Comparison of ENCODE assay signal across 1 cellular context in genomic region chr12:76255692-76256091, GRCh38.
A peak's percentile ranks its signal among the peaks of the same experiment; 100 is the strongest.
TF ChIP-seq lines count a peak whose summit lies in the region.

No MANE protein-coding gene starts in this region.

TF ChIP-seq in IMR-90, 13 proteins besides CTCF, POLR2A, EP300 and RAD21 (continued from another document):
- no peak for TF ChIP-seq ELK1 (IDR thresholded peaks at IDR 0.05; ENCODE audit: borderline replicate concordance, low read depth, low read length)
- peak; percentile 82 for TF ChIP-seq CEBPB (IDR thresholded peaks at IDR 0.05; ENCODE audit: low read depth, low read length)
